Comparison of ENCODE assay signal across 1 cellular context in the genomic region with DNA sequence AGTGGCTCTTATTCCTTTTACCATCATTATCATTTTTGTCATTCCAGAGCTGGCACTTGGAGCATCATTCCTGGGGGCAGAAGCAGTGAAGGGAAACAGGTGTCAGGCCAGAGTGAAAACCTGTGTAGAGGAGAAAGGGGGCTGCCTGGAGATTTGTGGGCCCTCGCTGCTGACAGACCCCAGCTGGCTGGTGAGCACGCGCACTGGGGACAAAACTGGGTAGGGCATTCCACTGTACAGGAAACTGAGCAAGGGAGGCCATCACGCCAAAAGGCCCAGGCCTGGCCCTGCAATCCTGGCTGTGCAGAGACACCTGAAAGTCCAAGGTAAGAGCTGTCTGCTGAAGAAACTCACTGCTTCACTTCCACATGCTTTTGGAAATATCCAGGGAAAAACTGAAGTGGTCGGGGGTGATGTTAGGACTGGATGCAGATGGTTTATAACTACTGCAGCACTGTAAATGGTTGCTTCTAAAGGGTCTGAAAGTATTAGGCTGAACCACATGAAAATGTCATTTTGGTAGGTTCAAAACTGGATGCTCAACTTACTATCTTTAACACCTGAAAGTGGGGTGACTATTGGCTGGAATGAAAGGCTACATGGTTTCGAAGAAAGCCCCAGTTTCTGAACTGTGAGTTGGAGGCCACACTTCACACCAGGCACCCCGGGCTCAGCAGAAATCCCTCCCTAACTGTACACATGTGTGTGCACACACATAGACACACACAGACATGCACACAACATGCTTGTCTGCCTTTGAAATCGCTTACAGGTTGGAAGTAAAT.
A peak's percentile ranks its signal among the peaks of the same experiment; 100 is the strongest.
TF ChIP-seq lines count a peak whose summit lies in the region.

No MANE protein-coding gene starts in this region.

TF ChIP-seq in GM12878, 131 proteins besides CTCF, POLR2A, EP300 and RAD21 (continued from another document and continues in another):
- TF ChIP-seq IRF3 (IDR thresholded peaks at IDR 0.05) (no peak), ASH2L (IDR thresholded peaks at IDR 0.05; ENCODE audit: borderline replicate concordance, low read depth) (no peak), ZNF217 (IDR thresholded peaks at IDR 0.05) (no peak), PKNOX1 (IDR thresholded peaks at IDR 0.05) (no peak), CREM (IDR thresholded peaks at IDR 0.05; ENCODE audit: low read depth) (peak; percentile 28; the same call in 1 of the 2 replicates), SRF (IDR thresholded peaks at IDR 0.05; ENCODE audit: low read depth in 2 of 2, low read length in 2 of 2) (no peak), ETV6 (conservative IDR thresholded peaks at IDR 0.05 in 1 of 2, IDR thresholded peaks at IDR 0.05 in 1 of 2; ENCODE audit: borderline replicate concordance in 1 of 2, low read depth in 1 of 2) (peak in 1 of 2 experiments; percentile 43; a peak in 1 of 4 replicates), ZNF384 (IDR thresholded peaks at IDR 0.05; ENCODE audit: borderline replicate concordance, low read depth, low read length) (no peak), MTA3 (IDR thresholded peaks at IDR 0.05; ENCODE audit: borderline replicate concordance, low read length) (peak; percentile 50; the same call in 1 of the 2 replicates), KAT2A (conservative IDR thresholded peaks at IDR 0.05; ENCODE audit: control insufficient read depth, low read depth, low read length) (no peak), SMC3 (IDR thresholded peaks at IDR 0.05; ENCODE audit: borderline replicate concordance, low read length) (no peak), NR2C2 (IDR thresholded peaks at IDR 0.05; ENCODE audit: borderline replicate concordance, control insufficient read depth, insufficient read length, low read depth) (no peak), HDGF (IDR thresholded peaks at IDR 0.05) (no peak), MEF2A (IDR thresholded peaks at IDR 0.05; ENCODE audit: insufficient read depth, low read depth, low read length) (peak; percentile 54; the same call in 1 of the 2 replicates), KDM1A (IDR thresholded peaks at IDR 0.05; ENCODE audit: borderline replicate concordance) (no peak), BCL3 (IDR thresholded peaks at IDR 0.05; ENCODE audit: borderline replicate concordance, insufficient read depth, low read depth, low read length, poor library complexity, severe bottlenecking) (no peak), EED (IDR thresholded peaks at IDR 0.05; ENCODE audit: low read depth) (peak; percentile 40; the same call in 1 of the 2 replicates), DPF2 (IDR thresholded peaks at IDR 0.05) (no peak), PAX8 (IDR thresholded peaks at IDR 0.05) (no peak), BCL11A (IDR thresholded peaks at IDR 0.05; ENCODE audit: low read depth, low read length) (no peak), RFX5 (IDR thresholded peaks at IDR 0.05; ENCODE audit: low read depth, low read length) (no peak), IRF4 (IDR thresholded peaks at IDR 0.05; ENCODE audit: low read depth, low read length) (no peak), NBN (IDR thresholded peaks at IDR 0.05) (no peak), LARP7 (IDR thresholded peaks at IDR 0.05) (no peak), SUPT20H (IDR thresholded peaks at IDR 0.05; ENCODE audit: borderline replicate concordance, control insufficient read depth, low read depth, low read length) (no peak), EZH2 (IDR thresholded peaks at IDR 0.05; ENCODE audit: borderline replicate concordance, control insufficient read depth, low read depth, low read length) (no peak), CREB1 (IDR thresholded peaks at IDR 0.05; ENCODE audit: low read depth) (no peak), ZNF274 (IDR thresholded peaks at IDR 0.05; ENCODE audit: insufficient read depth, insufficient read length) (no peak), NFIC (IDR thresholded peaks at IDR 0.05; ENCODE audit: low read depth, low read length) (peak; percentile 64; the same call in 1 of the 2 replicates), HDAC6 (IDR thresholded peaks at IDR 0.05; ENCODE audit: unreplicated experiment) (no peak), SIX5 (IDR thresholded peaks at IDR 0.05; ENCODE audit: low read depth, low read length, severe bottlenecking) (no peak), TARDBP (IDR thresholded peaks at IDR 0.05; ENCODE audit: borderline replicate concordance) (no peak), MYB (IDR thresholded peaks at IDR 0.05; ENCODE audit: borderline replicate concordance, low read depth, low read length) (no peak), SP1 (IDR thresholded peaks at IDR 0.05; ENCODE audit: low read depth, low read length) (peak; percentile 39), ZNF24 (IDR thresholded peaks at IDR 0.05) (no peak), MTA2 (IDR thresholded peaks at IDR 0.05; ENCODE audit: low read depth) (no peak), SUZ12 (IDR thresholded peaks at IDR 0.05; ENCODE audit: unreplicated experiment) (no peak), STAT1 (conservative IDR thresholded peaks at IDR 0.05) (no peak), RBBP5 (conservative IDR thresholded peaks at IDR 0.05) (no peak), CHD4 (IDR thresholded peaks at IDR 0.05) (no peak), PML (IDR thresholded peaks at IDR 0.05; ENCODE audit: low read length) (no peak), CUX1 (IDR thresholded peaks at IDR 0.05; ENCODE audit: insufficient replicate concordance, low read depth, low read length) (no peak), JUNB (IDR thresholded peaks at IDR 0.05) (no peak), MYC (IDR thresholded peaks at IDR 0.05; ENCODE audit: insufficient read depth, insufficient read length, insufficient replicate concordance, low read length, severe bottlenecking) (no peak), CEBPB (IDR thresholded peaks at IDR 0.05; ENCODE audit: borderline replicate concordance in 1 of 2, low read depth in 2 of 2, low read length in 2 of 2) (no peak), ESRRA (IDR thresholded peaks at IDR 0.05; ENCODE audit: low read length) (no peak), HSF1 (IDR thresholded peaks at IDR 0.05; ENCODE audit: low read depth, low read length) (no peak), SIN3A (IDR thresholded peaks at IDR 0.05; ENCODE audit: low read depth, low read length) (no peak)
- TF ChIP-seq, protein P1, sequence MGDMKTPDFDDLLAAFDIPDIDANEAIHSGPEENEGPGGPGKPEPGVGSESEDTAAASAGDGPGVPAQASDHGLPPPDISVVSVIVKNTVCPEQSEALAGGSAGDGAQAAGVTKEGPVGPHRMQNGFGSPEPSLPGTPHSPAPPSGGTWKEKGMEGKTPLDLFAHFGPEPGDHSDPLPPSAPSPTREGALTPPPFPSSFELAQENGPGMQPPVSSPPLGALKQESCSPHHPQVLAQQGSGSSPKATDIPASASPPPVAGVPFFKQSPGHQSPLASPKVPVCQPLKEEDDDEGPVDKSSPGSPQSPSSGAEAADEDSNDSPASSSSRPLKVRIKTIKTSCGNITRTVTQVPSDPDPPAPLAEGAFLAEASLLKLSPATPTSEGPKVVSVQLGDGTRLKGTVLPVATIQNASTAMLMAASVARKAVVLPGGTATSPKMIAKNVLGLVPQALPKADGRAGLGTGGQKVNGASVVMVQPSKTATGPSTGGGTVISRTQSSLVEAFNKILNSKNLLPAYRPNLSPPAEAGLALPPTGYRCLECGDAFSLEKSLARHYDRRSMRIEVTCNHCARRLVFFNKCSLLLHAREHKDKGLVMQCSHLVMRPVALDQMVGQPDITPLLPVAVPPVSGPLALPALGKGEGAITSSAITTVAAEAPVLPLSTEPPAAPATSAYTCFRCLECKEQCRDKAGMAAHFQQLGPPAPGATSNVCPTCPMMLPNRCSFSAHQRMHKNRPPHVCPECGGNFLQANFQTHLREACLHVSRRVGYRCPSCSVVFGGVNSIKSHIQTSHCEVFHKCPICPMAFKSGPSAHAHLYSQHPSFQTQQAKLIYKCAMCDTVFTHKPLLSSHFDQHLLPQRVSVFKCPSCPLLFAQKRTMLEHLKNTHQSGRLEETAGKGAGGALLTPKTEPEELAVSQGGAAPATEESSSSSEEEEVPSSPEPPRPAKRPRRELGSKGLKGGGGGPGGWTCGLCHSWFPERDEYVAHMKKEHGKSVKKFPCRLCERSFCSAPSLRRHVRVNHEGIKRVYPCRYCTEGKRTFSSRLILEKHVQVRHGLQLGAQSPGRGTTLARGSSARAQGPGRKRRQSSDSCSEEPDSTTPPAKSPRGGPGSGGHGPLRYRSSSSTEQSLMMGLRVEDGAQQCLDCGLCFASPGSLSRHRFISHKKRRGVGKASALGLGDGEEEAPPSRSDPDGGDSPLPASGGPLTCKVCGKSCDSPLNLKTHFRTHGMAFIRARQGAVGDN (IDR thresholded peaks at IDR 0.05) = no peak
